ENCODE assay signal across 1 cellular context in the genomic region with DNA sequence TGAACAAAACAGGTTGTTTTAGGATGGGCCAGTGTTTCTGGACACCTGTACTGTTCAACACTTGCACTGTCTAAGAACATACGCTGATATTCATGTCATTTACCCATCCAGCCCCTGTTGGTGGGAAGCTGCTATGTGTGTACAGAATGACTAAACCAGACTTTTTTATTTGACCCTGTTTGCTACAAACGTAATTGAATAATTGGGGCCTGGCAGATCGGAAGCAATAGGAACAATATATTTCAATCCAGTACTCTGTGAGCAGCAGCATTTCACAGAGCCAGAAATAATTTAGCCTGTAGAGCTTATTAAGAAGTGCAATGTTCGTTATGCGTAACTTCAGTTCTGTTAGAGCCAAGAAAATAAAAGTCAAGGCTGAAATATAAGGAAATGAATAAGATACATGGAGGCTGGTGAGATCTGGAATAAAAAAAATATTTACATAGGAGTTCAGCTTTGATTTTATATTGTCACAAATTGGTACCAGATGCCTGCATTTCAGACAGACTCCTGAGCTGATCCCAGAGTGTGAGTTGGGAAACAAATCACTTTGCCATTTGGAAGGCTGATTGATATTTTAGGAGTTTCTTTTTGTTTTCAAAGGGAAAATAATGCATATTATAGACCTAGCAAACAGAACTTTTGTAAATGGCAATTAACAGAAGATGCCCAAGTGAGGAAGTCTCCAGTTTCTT.
TF ChIP-seq lines count a peak whose summit lies in the region.

No MANE protein-coding gene starts in this region.

TF ChIP-seq in H1, 55 proteins besides CTCF, POLR2A, EP300 and RAD21:
- TF ChIP-seq RBBP5 (IDR thresholded peaks at IDR 0.05; ENCODE audit: borderline replicate concordance, low read depth, low read length), result no peak
- no peak for TF ChIP-seq POLR2AphosphoS5 (IDR thresholded peaks at IDR 0.05; ENCODE audit: low read depth, low read length)
- no peak for TF ChIP-seq HDAC2 (IDR thresholded peaks at IDR 0.05; ENCODE audit: borderline replicate concordance in 1 of 2, low read depth in 2 of 2, low read length in 2 of 2)
- TF ChIP-seq, protein P1, sequence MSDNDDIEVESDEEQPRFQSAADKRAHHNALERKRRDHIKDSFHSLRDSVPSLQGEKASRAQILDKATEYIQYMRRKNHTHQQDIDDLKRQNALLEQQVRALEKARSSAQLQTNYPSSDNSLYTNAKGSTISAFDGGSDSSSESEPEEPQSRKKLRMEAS (IDR thresholded peaks at IDR 0.05), result no peak
- TF ChIP-seq BACH1 (IDR thresholded peaks at IDR 0.05; ENCODE audit: low read length), result no peak
- no peak for TF ChIP-seq SP2 (IDR thresholded peaks at IDR 0.05; ENCODE audit: low read length)
- TF ChIP-seq CHD2 (IDR thresholded peaks at IDR 0.05; ENCODE audit: low read length), result no peak
- TF ChIP-seq SIN3A (conservative IDR thresholded peaks at IDR 0.05 in 1 of 2, IDR thresholded peaks at IDR 0.05 in 1 of 2; ENCODE audit: low read depth in 1 of 2, low read length in 2 of 2), result no peak
- TF ChIP-seq, protein P2, sequence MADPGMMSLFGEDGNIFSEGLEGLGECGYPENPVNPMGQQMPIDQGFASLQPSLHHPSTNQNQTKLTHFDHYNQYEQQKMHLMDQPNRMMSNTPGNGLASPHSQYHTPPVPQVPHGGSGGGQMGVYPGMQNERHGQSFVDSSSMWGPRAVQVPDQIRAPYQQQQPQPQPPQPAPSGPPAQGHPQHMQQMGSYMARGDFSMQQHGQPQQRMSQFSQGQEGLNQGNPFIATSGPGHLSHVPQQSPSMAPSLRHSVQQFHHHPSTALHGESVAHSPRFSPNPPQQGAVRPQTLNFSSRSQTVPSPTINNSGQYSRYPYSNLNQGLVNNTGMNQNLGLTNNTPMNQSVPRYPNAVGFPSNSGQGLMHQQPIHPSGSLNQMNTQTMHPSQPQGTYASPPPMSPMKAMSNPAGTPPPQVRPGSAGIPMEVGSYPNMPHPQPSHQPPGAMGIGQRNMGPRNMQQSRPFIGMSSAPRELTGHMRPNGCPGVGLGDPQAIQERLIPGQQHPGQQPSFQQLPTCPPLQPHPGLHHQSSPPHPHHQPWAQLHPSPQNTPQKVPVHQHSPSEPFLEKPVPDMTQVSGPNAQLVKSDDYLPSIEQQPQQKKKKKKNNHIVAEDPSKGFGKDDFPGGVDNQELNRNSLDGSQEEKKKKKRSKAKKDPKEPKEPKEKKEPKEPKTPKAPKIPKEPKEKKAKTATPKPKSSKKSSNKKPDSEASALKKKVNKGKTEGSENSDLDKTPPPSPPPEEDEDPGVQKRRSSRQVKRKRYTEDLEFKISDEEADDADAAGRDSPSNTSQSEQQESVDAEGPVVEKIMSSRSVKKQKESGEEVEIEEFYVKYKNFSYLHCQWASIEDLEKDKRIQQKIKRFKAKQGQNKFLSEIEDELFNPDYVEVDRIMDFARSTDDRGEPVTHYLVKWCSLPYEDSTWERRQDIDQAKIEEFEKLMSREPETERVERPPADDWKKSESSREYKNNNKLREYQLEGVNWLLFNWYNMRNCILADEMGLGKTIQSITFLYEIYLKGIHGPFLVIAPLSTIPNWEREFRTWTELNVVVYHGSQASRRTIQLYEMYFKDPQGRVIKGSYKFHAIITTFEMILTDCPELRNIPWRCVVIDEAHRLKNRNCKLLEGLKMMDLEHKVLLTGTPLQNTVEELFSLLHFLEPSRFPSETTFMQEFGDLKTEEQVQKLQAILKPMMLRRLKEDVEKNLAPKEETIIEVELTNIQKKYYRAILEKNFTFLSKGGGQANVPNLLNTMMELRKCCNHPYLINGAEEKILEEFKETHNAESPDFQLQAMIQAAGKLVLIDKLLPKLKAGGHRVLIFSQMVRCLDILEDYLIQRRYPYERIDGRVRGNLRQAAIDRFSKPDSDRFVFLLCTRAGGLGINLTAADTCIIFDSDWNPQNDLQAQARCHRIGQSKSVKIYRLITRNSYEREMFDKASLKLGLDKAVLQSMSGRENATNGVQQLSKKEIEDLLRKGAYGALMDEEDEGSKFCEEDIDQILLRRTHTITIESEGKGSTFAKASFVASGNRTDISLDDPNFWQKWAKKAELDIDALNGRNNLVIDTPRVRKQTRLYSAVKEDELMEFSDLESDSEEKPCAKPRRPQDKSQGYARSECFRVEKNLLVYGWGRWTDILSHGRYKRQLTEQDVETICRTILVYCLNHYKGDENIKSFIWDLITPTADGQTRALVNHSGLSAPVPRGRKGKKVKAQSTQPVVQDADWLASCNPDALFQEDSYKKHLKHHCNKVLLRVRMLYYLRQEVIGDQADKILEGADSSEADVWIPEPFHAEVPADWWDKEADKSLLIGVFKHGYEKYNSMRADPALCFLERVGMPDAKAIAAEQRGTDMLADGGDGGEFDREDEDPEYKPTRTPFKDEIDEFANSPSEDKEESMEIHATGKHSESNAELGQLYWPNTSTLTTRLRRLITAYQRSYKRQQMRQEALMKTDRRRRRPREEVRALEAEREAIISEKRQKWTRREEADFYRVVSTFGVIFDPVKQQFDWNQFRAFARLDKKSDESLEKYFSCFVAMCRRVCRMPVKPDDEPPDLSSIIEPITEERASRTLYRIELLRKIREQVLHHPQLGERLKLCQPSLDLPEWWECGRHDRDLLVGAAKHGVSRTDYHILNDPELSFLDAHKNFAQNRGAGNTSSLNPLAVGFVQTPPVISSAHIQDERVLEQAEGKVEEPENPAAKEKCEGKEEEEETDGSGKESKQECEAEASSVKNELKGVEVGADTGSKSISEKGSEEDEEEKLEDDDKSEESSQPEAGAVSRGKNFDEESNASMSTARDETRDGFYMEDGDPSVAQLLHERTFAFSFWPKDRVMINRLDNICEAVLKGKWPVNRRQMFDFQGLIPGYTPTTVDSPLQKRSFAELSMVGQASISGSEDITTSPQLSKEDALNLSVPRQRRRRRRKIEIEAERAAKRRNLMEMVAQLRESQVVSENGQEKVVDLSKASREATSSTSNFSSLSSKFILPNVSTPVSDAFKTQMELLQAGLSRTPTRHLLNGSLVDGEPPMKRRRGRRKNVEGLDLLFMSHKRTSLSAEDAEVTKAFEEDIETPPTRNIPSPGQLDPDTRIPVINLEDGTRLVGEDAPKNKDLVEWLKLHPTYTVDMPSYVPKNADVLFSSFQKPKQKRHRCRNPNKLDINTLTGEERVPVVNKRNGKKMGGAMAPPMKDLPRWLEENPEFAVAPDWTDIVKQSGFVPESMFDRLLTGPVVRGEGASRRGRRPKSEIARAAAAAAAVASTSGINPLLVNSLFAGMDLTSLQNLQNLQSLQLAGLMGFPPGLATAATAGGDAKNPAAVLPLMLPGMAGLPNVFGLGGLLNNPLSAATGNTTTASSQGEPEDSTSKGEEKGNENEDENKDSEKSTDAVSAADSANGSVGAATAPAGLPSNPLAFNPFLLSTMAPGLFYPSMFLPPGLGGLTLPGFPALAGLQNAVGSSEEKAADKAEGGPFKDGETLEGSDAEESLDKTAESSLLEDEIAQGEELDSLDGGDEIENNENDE (IDR thresholded peaks at IDR 0.05; ENCODE audit: insufficient replicate concordance, low read length), result no peak
